ENCODE assay signal across 10 cellular contexts in genomic region chr18:907171-907879, GRCh38. TPM values are rescaled to one million over a fixed set of nuclear protein-coding genes. Genes with fewer than 3 reads are reported as not detected.
DNase-seq lines count a peak whose midpoint lies in the region; ATAC-seq and TF ChIP-seq lines count a peak whose summit lies in the region.
"Had no signal": no experiment of that assay in that cellular context is flagged by ENCODE, and none has a peak within 500 bp of the region (broad histone marks: within the 10 kb centered on the region; RNA-seq: fewer than 3 reads in every experiment).

No MANE protein-coding gene starts in this region.

- no peaks in the 10 kb centered on the region for H3K36me3 ChIP-seq in iPS-15b (ENCODE audit: control insufficient read depth, insufficient read depth, low read length)

- POLR2A ChIA-PET in activated CD8-positive, alpha-beta T cell treated with anti-CD3 and anti-CD28 coated beads for 36 hours (lab: Charles Lee): no interaction called here

- H3K36me3 Mint-ChIP-seq in activated CD4-positive, alpha-beta T cell treated with anti-CD3 and anti-CD28 coated beads, Interleukin-2, amount 10 ng/mL, durations not matched to agents 24 days and 14 days (ENCODE audit: low read depth): peaks cover 8% of the 10 kb centered on the region
- H3K36me3 Mint-ChIP-seq in activated CD8-positive, alpha-beta T cell treated with anti-CD3 and anti-CD28 coated beads for 36 hours (ENCODE audit: low read depth): peaks cover 2% of the 10 kb centered on the region
- H3K36me3 Mint-ChIP-seq in stimulated activated effector memory CD8-positive, alpha-beta T cell treated with anti-CD3 and anti-CD28 coated beads, Interleukin-12 subunit alpha, Interleukin-12 subunit beta, amount 100 ng/mL, for 72 hours: no peaks in the 10 kb centered on the region

- peaks cover 20% of the 10 kb centered on the region for H3K9me3 Mint-ChIP-seq in activated CD4-positive, alpha-beta T cell treated with anti-CD3 and anti-CD28 coated beads, Interleukin-2, amount 10 ng/mL, durations not matched to agents 24 days and 14 days
- peaks cover 2% of the 10 kb centered on the region for H3K9me3 Mint-ChIP-seq in activated CD8-positive, alpha-beta T cell treated with anti-CD3 and anti-CD28 coated beads for 36 hours
- peaks cover 3% of the 10 kb centered on the region for H3K9me3 Mint-ChIP-seq in stimulated activated effector memory CD8-positive, alpha-beta T cell treated with anti-CD3 and anti-CD28 coated beads, Interleukin-12 subunit alpha, Interleukin-12 subunit beta, amount 100 ng/mL, for 72 hours

- peaks cover 99% of the 10 kb centered on the region for H3K27me3 ChIP-seq in iPS-15b (ENCODE audit: control insufficient read depth, insufficient read depth, low read length)

- peaks cover 73% of the 10 kb centered on the region for H3K27me3 Mint-ChIP-seq in activated CD4-positive, alpha-beta T cell treated with anti-CD3 and anti-CD28 coated beads, Interleukin-2, amount 10 ng/mL, durations not matched to agents 24 days and 14 days
- peaks cover 72% of the 10 kb centered on the region for H3K27me3 Mint-ChIP-seq in activated CD8-positive, alpha-beta T cell treated with anti-CD3 and anti-CD28 coated beads for 36 hours

- H3K4me1 ChIP-seq in iPS-15b (ENCODE audit: control insufficient read depth, insufficient read depth, low read length): peaks cover 5% of the 10 kb centered on the region

- intact Hi-C loops in activated CD4-positive, alpha-beta T cell treated with anti-CD3 and anti-CD28 coated beads, Interleukin-2, amount 10 ng/mL, durations not matched to agents 24 days and 14 days (cut with micrococcal nuclease): loop anchor here (5.0 kb wide), 1 partner anchor 410 kb away; no protein-coding TSS in a partner anchor
- intact Hi-C loops in activated CD8-positive, alpha-beta T cell treated with anti-CD3 and anti-CD28 coated beads for 36 hours (cut with micrococcal nuclease): no loop called here

- no peak for TF ChIP-seq CTCF in activated CD8-positive, alpha-beta T cell treated with anti-CD3 and anti-CD28 coated beads for 36 hours (IDR thresholded peaks at IDR 0.05)

- no peaks in the 10 kb centered on the region for H3K9me3 ChIP-seq in iPS-15b (ENCODE audit: control insufficient read depth, insufficient read depth, low read length)

- no peak for TF ChIP-seq POLR2A in GM18505 (IDR thresholded peaks at IDR 0.05; ENCODE audit: borderline replicate concordance, extremely low read depth, insufficient read depth, insufficient read length)

- peak overlapping the region; percentile 72 for H3K4me3 Mint-ChIP-seq in activated CD4-positive, alpha-beta T cell treated with anti-CD3 and anti-CD28 coated beads, Interleukin-2, amount 10 ng/mL, durations not matched to agents 24 days and 14 days
- H3K4me3 Mint-ChIP-seq in activated CD8-positive, alpha-beta T cell treated with anti-CD3 and anti-CD28 coated beads for 36 hours: peak overlapping the region; percentile 41
- peak overlapping the region; percentile 61 for H3K4me3 Mint-ChIP-seq in stimulated activated effector memory CD8-positive, alpha-beta T cell treated with anti-CD3 and anti-CD28 coated beads, Interleukin-12 subunit alpha, Interleukin-12 subunit beta, amount 100 ng/mL, for 72 hours

- no peak overlapping the region for H3K27ac Mint-ChIP-seq in activated CD4-positive, alpha-beta T cell treated with anti-CD3 and anti-CD28 coated beads, Interleukin-2, amount 10 ng/mL, durations not matched to agents 24 days and 14 days
- no peak overlapping the region for H3K27ac Mint-ChIP-seq in activated CD8-positive, alpha-beta T cell treated with anti-CD3 and anti-CD28 coated beads for 36 hours
- H3K27ac Mint-ChIP-seq in stimulated activated effector memory CD8-positive, alpha-beta T cell treated with anti-CD3 and anti-CD28 coated beads, Interleukin-12 subunit alpha, Interleukin-12 subunit beta, amount 100 ng/mL, for 72 hours: no peak overlapping the region
- H3K27ac Mint-ChIP-seq: CD4-positive, alpha-beta T cell had no signal

- peak overlapping the region; percentile 66 for H3K4me3 ChIP-seq in iPS-15b (ENCODE audit: low read depth, low read length)

- peaks cover 9% of the 10 kb centered on the region for H3K4me1 Mint-ChIP-seq in activated CD4-positive, alpha-beta T cell treated with anti-CD3 and anti-CD28 coated beads, Interleukin-2, amount 10 ng/mL, durations not matched to agents 24 days and 14 days
- H3K4me1 Mint-ChIP-seq in activated CD8-positive, alpha-beta T cell treated with anti-CD3 and anti-CD28 coated beads for 36 hours (ENCODE audit: low read depth): peaks cover 15% of the 10 kb centered on the region
- H3K4me1 Mint-ChIP-seq in stimulated activated effector memory CD8-positive, alpha-beta T cell treated with anti-CD3 and anti-CD28 coated beads, Interleukin-12 subunit alpha, Interleukin-12 subunit beta, amount 100 ng/mL, for 72 hours: peaks cover 22% of the 10 kb centered on the region

- ATAC-seq in activated CD8-positive, alpha-beta T cell treated with anti-CD3 and anti-CD28 coated beads for 36 hours: peak; percentile 59
- ATAC-seq in stimulated activated effector memory CD8-positive, alpha-beta T cell treated with anti-CD3 and anti-CD28 coated beads, Interleukin-12 subunit alpha, Interleukin-12 subunit beta, amount 100 ng/mL, for 72 hours: peak; percentile 60
- ATAC-seq in GM18909 (IDR thresholded peaks at IDR 0.05; ENCODE audit: poor library complexity, unreplicated experiment) (no peak), GM18505 (IDR thresholded peaks at IDR 0.05; ENCODE audit: unreplicated experiment) (no peak)

- CTCF ChIA-PET in activated CD8-positive, alpha-beta T cell treated with anti-CD3 and anti-CD28 coated beads for 36 hours (lab: Charles Lee): no interaction called here

- peak; percentile 73 for DNase-seq in activated CD4-positive, alpha-beta T cell treated with anti-CD3 and anti-CD28 coated beads, Interleukin-2, amount 10 ng/mL, durations not matched to agents 24 days and 14 days
- DNase-seq in activated CD4-positive, alpha-beta T cell treated with anti-CD3 and anti-CD28 coated beads, Interleukin-2, amount 50 U/mL, for 4 hours: no peak
- DNase-seq in activated CD8-positive, alpha-beta T cell treated with anti-CD3 and anti-CD28 coated beads for 36 hours: peak; percentile 24
- DNase-seq in stimulated activated effector memory CD8-positive, alpha-beta T cell treated with anti-CD3 and anti-CD28 coated beads, Interleukin-12 subunit alpha, Interleukin-12 subunit beta, amount 100 ng/mL, for 72 hours (ENCODE audit: low spot score in 2 of 2): peak in 1 of 2 donors; percentile 50
- DNase-seq in HCEC 1CT: no peak

- no peak overlapping the region for H3K9ac ChIP-seq in iPS-15b (ENCODE audit: low read depth, low read length)

RNA-seq across cellular contexts. Expression of gene ADCYAP1, which starts 2.7 kb away (rescaled TPM):
- total RNA-seq in activated CD4-positive, alpha-beta T cell treated with anti-CD3 and anti-CD28 coated beads, Interleukin-2, amount 10 ng/mL, durations not matched to agents 24 days and 14 days: not detected in 2 replicates
- total RNA-seq in activated CD8-positive, alpha-beta T cell treated with anti-CD3 and anti-CD28 coated beads for 36 hours: not detected
- total RNA-seq: CD4-positive, alpha-beta T cell; fibroblast of villous mesenchyme had no signal

Comparison
In these comparisons a context has a peak if more than half of its experiments do, and no peak if none do; other contexts are left out.
1. DNase-seq: peak in activated CD4-positive, alpha-beta T cell treated with anti-CD3 and anti-CD28 coated beads, Interleukin-2, amount 10 ng/mL, durations not matched to agents 24 days and 14 days (single experiment) and activated CD8-positive, alpha-beta T cell treated with anti-CD3 and anti-CD28 coated beads for 36 hours (single experiment); none in activated CD4-positive, alpha-beta T cell treated with anti-CD3 and anti-CD28 coated beads, Interleukin-2, amount 50 U/mL, for 4 hours (0 of 2) and HCEC 1CT (single experiment).
2. ATAC-seq: peak in activated CD8-positive, alpha-beta T cell treated with anti-CD3 and anti-CD28 coated beads for 36 hours (single experiment) and stimulated activated effector memory CD8-positive, alpha-beta T cell treated with anti-CD3 and anti-CD28 coated beads, Interleukin-12 subunit alpha, Interleukin-12 subunit beta, amount 100 ng/mL, for 72 hours (single experiment); none in GM18909 (single experiment) and GM18505 (single experiment).
3. Peak in every context shown above with its lines, with median percentiles within 50 percentile points of each other: H3K4me3 Mint-ChIP-seq.